Comparison of ENCODE assay signal across 9 cellular contexts in the genomic region with DNA sequence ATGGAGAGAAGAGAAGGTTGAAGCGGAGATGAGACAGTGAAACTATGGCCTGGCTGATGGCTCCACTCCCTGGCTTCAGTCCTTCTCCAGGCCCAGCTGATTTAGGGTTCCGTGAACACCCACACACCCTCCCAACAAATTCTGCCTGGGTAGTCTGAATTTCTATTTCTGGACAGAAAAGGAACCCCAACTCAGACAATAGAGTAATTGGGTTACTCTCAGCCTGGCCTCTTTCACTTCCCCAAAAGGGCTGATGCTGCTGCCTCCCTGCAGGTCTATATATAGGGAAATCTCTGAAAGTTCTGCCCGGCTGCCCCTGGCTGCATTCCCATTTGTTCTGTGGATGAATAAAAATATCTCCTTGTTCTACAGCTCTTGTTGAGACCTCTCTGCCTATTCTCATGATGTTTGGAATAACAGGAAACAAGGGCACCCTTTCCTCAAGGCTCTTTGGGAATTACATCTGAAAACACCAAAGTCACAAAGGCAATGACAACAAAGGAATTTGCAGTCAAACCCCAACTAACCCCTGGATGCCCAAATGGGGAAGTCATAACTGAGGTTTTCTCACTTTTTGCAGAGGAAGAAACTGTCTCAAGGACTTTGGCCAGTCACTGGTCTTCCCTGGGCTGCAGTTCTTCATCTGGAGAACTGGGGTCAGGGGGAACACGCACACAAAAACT. TPM values are rescaled to one million over a fixed set of nuclear protein-coding genes. Genes with fewer than 3 reads are reported as not detected.
A peak's percentile ranks its signal among the peaks of the same experiment; 100 is the strongest.
DNase-seq lines count a peak whose midpoint lies in the region; ATAC-seq, FAIRE-seq and TF ChIP-seq lines count a peak whose summit lies in the region.
"Had no signal": no experiment of that assay in that cellular context is flagged by ENCODE, and none has a peak within 500 bp of the region (broad histone marks: within the 10 kb centered on the region; RNA-seq: fewer than 3 reads in every experiment).

No MANE protein-coding gene starts in this region.

- TF ChIP-seq RAD21 in GM12878 (IDR thresholded peaks at IDR 0.05; ENCODE audit: insufficient read depth, low read depth, low read length): no peak

- no peak overlapping the region for H2AFZ ChIP-seq in GM12878 (ENCODE audit: control insufficient read depth, low read depth, low read length)

- H3K9me3 ChIP-seq in GM12878 (replicated peaks; ENCODE audit: control insufficient read depth, insufficient read depth, low read length): no peaks in the 10 kb centered on the region

- no peak for TF ChIP-seq CTCF in GM12878 (IDR thresholded peaks at IDR 0.05 in 2 of 3, conservative IDR thresholded peaks at IDR 0.05 in 1 of 3; ENCODE audit: control insufficient read depth in 2 of 3, extremely low read depth in 1 of 3, insufficient read depth in 1 of 3, low read depth in 3 of 3, low read length in 3 of 3)

- intact Hi-C loops in GM12878 (cut with micrococcal nuclease; ENCODE audit: unreplicated experiment): loop anchor here (2.0 kb wide), 1 partner anchor 114 kb away; no protein-coding TSS in a partner anchor
- intact Hi-C loops in sciatic nerve (cut with DNase I): loop anchor here (10.0 kb wide), 1 partner anchor 86 kb away; no protein-coding TSS in a partner anchor

- H4K20me1 ChIP-seq in GM12878 (ENCODE audit: control insufficient read depth, insufficient read depth): no peaks in the 10 kb centered on the region

- no peak for TF ChIP-seq POLR2A in GM12878 (IDR thresholded peaks at IDR 0.05; ENCODE audit: low read depth, low read length)

- DNase-seq in GM12878 (ENCODE audit: low read depth, low spot score) (peak; percentile 67), sciatic nerve (ENCODE audit: low spot score) (no peak), GOT3 (lab: John Stamatoyannopoulos, UW) (no peak)
- DNase-seq in activated effector memory CD4-positive, alpha-beta T cell treated with Interleukin-2 at 50 U/mL for 16 hours: no peak
- no peak for DNase-seq in activated CD8-positive, alpha-beta memory T cell treated with anti-CD3 and anti-CD28 coated beads, Interleukin-2, amount 50 U/mL, for 4 hours
- no peak for DNase-seq in effector CD4-positive, alpha-beta T cell
- DNase-seq: activated CD4-positive, alpha-beta T cell treated with anti-CD3 and anti-CD28 coated beads, Interleukin-2, amount 50 U/mL, for 48 hours had no signal

- no TSS peak for BruUV-seq in GM12878 (replicated peaks; lab: Mats Ljungman, UMichigan)

- H3K4me2 ChIP-seq in GM12878 (ENCODE audit: control insufficient read depth, insufficient read depth): peak overlapping the region; percentile 65

- peak overlapping the region; percentile 62 for H3K9ac ChIP-seq in GM12878 (ENCODE audit: control insufficient read depth, insufficient read depth, low read length)

- CTCF ChIA-PET in GM12878 (lab: Yijun Ruan, JAX): interaction anchor here (1.1 to 8.5 kb wide), 5 partner anchors 9 to 164 kb away, joined by 3 to 111 read pairs (median 5); partner anchors contain the start of gene ZSCAN20

- POLR2A ChIA-PET in GM12878 (lab: Charles Lee): interaction anchor here (0.6 to 2.4 kb wide), 4 partner anchors 10 to 334 kb away, joined by 3 to 10 read pairs (median 3); partner anchors contain the start of gene ZSCAN20

- in situ Hi-C loops in GM12878 (cut with MboI): no loop called here

- RAD21 ChIA-PET in GM12878 (lab: Charles Lee; ENCODE audit: unreplicated experiment): interaction anchor here (0.9 to 3.1 kb wide), 3 partner anchors 11 to 165 kb away, joined by 4 to 27 read pairs (median 4); partner anchors contain the start of gene ZSCAN20

- H3K4me3 ChIP-seq in GM12878: peak overlapping the region; percentile 49; the same call in 1 of the 2 replicates

- H3K4me1 ChIP-seq in GM12878 (ENCODE audit: control insufficient read depth, insufficient read depth, low read length): peaks cover 51% of the 10 kb centered on the region

- peak overlapping the region; percentile 73 for H3K27ac ChIP-seq in GM12878 (ENCODE audit: control insufficient read depth, insufficient read depth)

- peak; percentile 78 for FAIRE-seq in GM12878 (lab: Jason Lieb, UNC)

- no peaks in the 10 kb centered on the region for H3K36me3 ChIP-seq in GM12878 (ENCODE audit: control insufficient read depth in 2 of 2, insufficient read depth in 2 of 2, low read length in 1 of 2)

- 28% methylated on average over 4 of the region's 4 CpGs for WGBS in GM12878 (ENCODE audit: insufficient coverage, insufficient replicate concordance, low lambda C conversion rate, missing lambda C conversion rate)

- no peaks in the 10 kb centered on the region for H3K27me3 ChIP-seq in GM12878 (replicated peaks in 1 of 2; ENCODE audit: control insufficient read depth in 2 of 2, insufficient read depth in 2 of 2, low read length in 1 of 2)

- no peaks in the 10 kb centered on the region; the same call in 1 of the 2 replicates for H3K79me2 ChIP-seq in GM12878 (ENCODE audit: control insufficient read depth, insufficient read depth, low read length)

- SMC1A ChIA-PET in GM12878 (lab: Charles Lee; ENCODE audit: uncharacterized antibody, unreplicated experiment): interaction anchor here (0.8 to 7.6 kb wide), 4 partner anchors 7 to 334 kb away, joined by 3 to 112 read pairs (median 4); partner anchors contain the start of gene ZSCAN20

- peak; percentile 66 for ATAC-seq in GM19025 (IDR thresholded peaks at IDR 0.05; ENCODE audit: low read depth, unreplicated experiment)
- peak; percentile 72 for ATAC-seq in HG03095 (IDR thresholded peaks at IDR 0.05; ENCODE audit: unreplicated experiment)
- ATAC-seq in GM12878: peak; percentile 86
- peak; percentile 80 for ATAC-seq in sciatic nerve

- peak; percentile 76 to 85; a peak in 3 of 4 replicates for TF ChIP-seq EP300 in GM12878 (IDR thresholded peaks at IDR 0.05; ENCODE audit: borderline replicate concordance in 1 of 2, control insufficient read depth in 1 of 2, low read depth in 2 of 2, low read length in 2 of 2)

TF ChIP-seq in GM12878, 131 proteins besides CTCF, POLR2A, EP300 and RAD21 (continues in another document):
- TF ChIP-seq NFIC (IDR thresholded peaks at IDR 0.05; ENCODE audit: low read depth, low read length) (peak; percentile 93), NBN (IDR thresholded peaks at IDR 0.05) (peak; percentile 76), CHD2 (IDR thresholded peaks at IDR 0.05; ENCODE audit: borderline replicate concordance, low read depth, low read length) (no peak), MEF2A (IDR thresholded peaks at IDR 0.05; ENCODE audit: insufficient read depth, low read depth, low read length) (peak; percentile 98), SMAD5 (IDR thresholded peaks at IDR 0.05; ENCODE audit: low read depth) (no peak), MTA2 (IDR thresholded peaks at IDR 0.05; ENCODE audit: low read depth) (peak; percentile 95)

RNA-seq across cellular contexts. Expression of gene ZSCAN20, which starts 11.4 kb away (rescaled TPM):
- 11.4 and 12.8 TPM in 2 replicates for total RNA-seq in GM12878 (2013; cell fraction: nucleolus; rRNA removed)
- total RNA-seq in GM12878 (2014; rRNA removed): 4.1 and 4.7 TPM in 2 replicates
- total RNA-seq in GM12878 (2014; rRNA removed; fragmentation: Illumina TruSeq; extraction: Trizol): 4.2 and 5.1 TPM in 2 replicates
- total RNA-seq in GM12878 (2021): 4.4 and 4.7 TPM in 2 replicates
- 1.0 TPM for polyA plus RNA-seq in GM12878 (2011; ENCODE audit: low read depth)
- 2.4 and 2.6 TPM in 2 replicates for polyA plus RNA-seq in GM12878 (2011; rRNA removed)
- 1.6 and 2.0 TPM in 2 replicates for polyA plus RNA-seq in GM12878 (2011; cell fraction: cytosol; rRNA removed)
- polyA plus RNA-seq in GM12878 (2011; cell fraction: nucleus; rRNA removed): 3.2 and 3.4 TPM in 2 replicates
- polyA plus RNA-seq in GM12878 (2012): 1.0 and 1.5 TPM in 2 replicates
- polyA plus RNA-seq in GM12878 (2014; fragmentation: Illumina TruSeq; extraction: Trizol): 2.9 and 3.6 TPM in 2 replicates
- polyA plus RNA-seq in GM12878 (2014; fragmentation: Nextera tagmentation; extraction: Ambion mirVana): under 1 TPM; 0.35 to 0.37 TPM
- 2.0 and 2.3 TPM in 2 replicates for polyA plus RNA-seq in GM12878 (2014; rRNA removed)
- 1 to 10 TPM; 2.2 to 2.3 TPM for polyA plus RNA-seq in GM12878 (2016; fragmentation: Nextera tagmentation; extraction: Ambion mirVana)
- 3.9 and 5.4 TPM in 2 replicates for polyA minus RNA-seq in GM12878 (2011; rRNA and poly(A)+ RNA removed)
- polyA minus RNA-seq in GM12878 (2011; cell fraction: cytosol; rRNA and poly(A)+ RNA removed): 1.5 and 3.1 TPM in 2 replicates
- polyA minus RNA-seq in GM12878 (2011; cell fraction: nucleus; rRNA and poly(A)+ RNA removed): 1.8 and 3.3 TPM in 2 replicates
- total RNA-seq in sciatic nerve: 8.1 TPM

RNA-seq across cellular contexts. Expression of gene PHC2, which starts 30.2 kb away (rescaled TPM):
- total RNA-seq in GM12878 (2013; cell fraction: nucleolus; rRNA removed): 8.7 and 10.8 TPM in 2 replicates
- total RNA-seq in GM12878 (2014; rRNA removed) (27.7 and 29.3 TPM in 2 replicates), GM12878 (2014; rRNA removed; fragmentation: Illumina TruSeq; extraction: Trizol) (16.4 and 19.3 TPM in 2 replicates), GM12878 (2021) (35.9 and 36.0 TPM in 2 replicates), sciatic nerve (109 TPM)
- 7.5 TPM for polyA plus RNA-seq in GM12878 (2011; ENCODE audit: low read depth)
- polyA plus RNA-seq in GM12878 (2011; rRNA removed) (8.9 and 13.5 TPM in 2 replicates), GM12878 (2014; fragmentation: Illumina TruSeq; extraction: Trizol) (17.2 and 31.7 TPM in 2 replicates), GM12878 (2014; fragmentation: Nextera tagmentation; extraction: Ambion mirVana) (1 to 10 TPM; 2.4 to 6.5 TPM), GM12878 (2014; rRNA removed) (28.2 and 29.0 TPM in 2 replicates), GM12878 (2016; fragmentation: Nextera tagmentation; extraction: Ambion mirVana) (1 to 10 TPM; 2.0 to 6.6 TPM)
- polyA plus RNA-seq in GM12878 (2011; cell fraction: cytosol; rRNA removed): 20.2 and 22.7 TPM in 2 replicates
- polyA plus RNA-seq in GM12878 (2011; cell fraction: nucleus; rRNA removed): 17.1 and 20.8 TPM in 2 replicates
- 13.6 and 14.9 TPM in 2 replicates for polyA plus RNA-seq in GM12878 (2012)
- 7.5 and 18.4 TPM in 2 replicates for polyA minus RNA-seq in GM12878 (2011; rRNA and poly(A)+ RNA removed)
- polyA minus RNA-seq in GM12878 (2011; cell fraction: cytosol; rRNA and poly(A)+ RNA removed): 4.7 and 5.1 TPM in 2 replicates
- 3.0 and 5.7 TPM in 2 replicates for polyA minus RNA-seq in GM12878 (2011; cell fraction: nucleus; rRNA and poly(A)+ RNA removed)
